In the genomic region with DNA sequence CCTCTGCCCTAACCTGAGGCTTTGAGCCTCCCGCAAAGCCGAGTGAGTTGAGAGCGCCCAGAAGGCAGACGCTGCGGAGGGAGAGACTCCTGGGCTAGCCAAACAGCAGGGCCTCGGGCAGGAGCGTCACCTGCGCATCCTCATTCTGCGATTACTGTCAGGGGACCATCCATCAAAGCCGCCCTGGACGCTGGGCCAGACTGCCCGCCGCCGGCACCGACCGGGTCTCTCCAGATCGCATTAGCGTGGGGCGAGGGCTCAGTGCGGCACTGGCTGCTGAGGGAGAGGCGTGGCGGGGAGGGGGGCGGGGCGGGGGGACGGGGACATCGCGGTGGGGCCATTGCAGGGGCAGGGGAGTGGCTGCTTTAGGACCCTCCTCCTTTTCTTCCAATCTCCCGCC, we compare ENCODE assay signal across 7 cellular contexts.
DNase-seq lines count a peak whose midpoint lies in the region; ATAC-seq and TF ChIP-seq lines count a peak whose summit lies in the region.
"Not testable (repeated sequence)": the region's sequence is repeated elsewhere in the genome, so short reads cannot be mapped to it uniquely, and the experiment has no call there.

No MANE protein-coding gene starts in this region.

- not testable (repeated sequence) for H3K36me3 ChIP-seq in HUES6 (ENCODE audit: control insufficient read depth, insufficient read depth, low read length); osteoblast (ENCODE audit: insufficient read depth, low read length)

- H3K4me3 ChIP-seq in HUES6 (ENCODE audit: low read depth, low read length) (peak overlapping the region; percentile 30), choroid plexus epithelial cell (ENCODE audit: low read depth, low read length) (peak overlapping the region; percentile 22)
- not testable (repeated sequence) for H3K4me3 ChIP-seq in osteoblast (ENCODE audit: insufficient read depth, low read length)

- not testable (repeated sequence) for H2AFZ ChIP-seq in osteoblast (ENCODE audit: low read length)

- intact Hi-C loops in Right ventricle myocardium inferior (cut with DNase I): not testable (repeated sequence)

- not testable (repeated sequence) for TF ChIP-seq CTCF in choroid plexus epithelial cell (conservative IDR thresholded peaks at IDR 0.05; ENCODE audit: low read depth, low read length); osteoblast (IDR thresholded peaks at IDR 0.05; ENCODE audit: extremely low read depth, low read depth, low read length)

- not testable (repeated sequence) for H3K4me2 ChIP-seq in osteoblast (ENCODE audit: insufficient read depth, low read length)

- ATAC-seq in Right ventricle myocardium inferior: not testable (repeated sequence)

- DNase-seq in ELF-1 (ENCODE audit: low read depth, low spot score) (peak; percentile 83), Right ventricle myocardium inferior (ENCODE audit: missing footprints) (peak; percentile 68), iPS-NIHi11 (ENCODE audit: low spot score) (peak; percentile 34), medulla oblongata (ENCODE audit: extremely low spot score) (peak; percentile 3), osteoblast (ENCODE audit: insufficient read length, low spot score, missing footprints) (peak; percentile 13)
- not testable (repeated sequence) for DNase-seq in choroid plexus epithelial cell (ENCODE audit: low read depth)

- H3K79me2 ChIP-seq in osteoblast (ENCODE audit: insufficient read depth, low read length): not testable (repeated sequence)

- H4K20me1 ChIP-seq in osteoblast (ENCODE audit: insufficient read depth, low read length): not testable (repeated sequence)

- H3K27me3 ChIP-seq in HUES6 (ENCODE audit: control insufficient read depth, insufficient read depth, low read length); osteoblast (ENCODE audit: insufficient read depth, low read length): not testable (repeated sequence)

- H3K4me1 ChIP-seq in HUES6 (ENCODE audit: control insufficient read depth, insufficient read depth, low read length); osteoblast (ENCODE audit: insufficient read depth, low read length): not testable (repeated sequence)

- not testable (repeated sequence) for H3K9me3 ChIP-seq in HUES6 (ENCODE audit: control insufficient read depth, insufficient read depth, low read depth, low read length); osteoblast (ENCODE audit: low read depth, low read length)

- H3K9ac ChIP-seq in HUES6 (ENCODE audit: low read length): not testable (repeated sequence)

- not testable (repeated sequence) for H3K27ac ChIP-seq in HUES6 (ENCODE audit: low read depth, low read length); osteoblast (ENCODE audit: low read depth, low read length)
